ENCODE assay signal across 25 cellular contexts in genomic region chr15:93384886-93385285, GRCh38.
"Had no signal": no experiment of that assay in that cellular context is flagged by ENCODE, and none has a peak within 500 bp of the region (broad histone marks: within the 10 kb centered on the region; RNA-seq: fewer than 3 reads in every experiment).

No MANE protein-coding gene starts in this region.

- H3K4me3 ChIP-seq: coronary artery, dorsolateral prefrontal cortex had no signal

- DNase-seq: activated B cell treated with CpG ODN at 0.5 μM for 24 hours; activated CD4-positive, alpha-beta T cell treated with anti-CD3 and anti-CD28 coated beads for 48 hours; activated CD4-positive, alpha-beta T cell treated with anti-CD3 and anti-CD28 coated beads, Interleukin-2, amount 50 U/mL, for 1 hour; activated CD4-positive, alpha-beta T cell treated with anti-CD3 and anti-CD28 coated beads, Interleukin-2, amount 50 U/mL, for 48 hours; activated CD8-positive, alpha-beta memory T cell treated with anti-CD3 and anti-CD28 coated beads for 24 hours; activated CD8-positive, alpha-beta T cell treated with anti-CD3 and anti-CD28 coated beads for 36 hours; activated effector memory CD4-positive, alpha-beta T cell treated with Interleukin-2 at 50 U/mL for 16 hours; activated gamma-delta T cell treated with Interleukin-2 at 50 U/mL for 16 hours; activated naive CD4-positive, alpha-beta T cell treated with anti-CD3 and anti-CD28 coated beads, Interleukin-2, amount 50 U/mL, for 16 hours; activated naive CD4-positive, alpha-beta T cell treated with Interleukin-2 at 50 U/mL for 16 hours; activated T-cell treated with anti-CD3 and anti-CD28 coated beads, Interleukin-2, amount 50 U/mL, for 4 hours; amniotic stem cell; brain microvascular endothelial cell; effector memory CD4-positive, alpha-beta T cell; endodermal cell; foreskin fibroblast; T-helper 1 cell; T-helper 17 cell; T1000; WERI-Rb-1 had no signal

- H3K27ac ChIP-seq: brain microvascular endothelial cell, coronary artery, dorsolateral prefrontal cortex, WERI-Rb-1 had no signal

- ATAC-seq: activated CD4-positive, CD25-positive, alpha-beta regulatory T cell treated with anti-CD3 and anti-CD28 coated beads, Interleukin-2, amount 50 U/mL, for 24 hours; activated CD8-positive, alpha-beta T cell treated with anti-CD3 and anti-CD28 coated beads for 36 hours; activated T-cell treated with anti-CD3 and anti-CD28 coated beads, Interleukin-2, amount 50 U/mL, for 4 hours; activated T-helper 17 cell treated with anti-CD3 and anti-CD28 coated beads, Interleukin-2, amount 50 U/mL, for 72 hours; esophagus mucosa; T-helper 17 cell had no signal

- H3K27me3 ChIP-seq: brain microvascular endothelial cell had no signal

- H3K36me3 ChIP-seq: brain microvascular endothelial cell, WERI-Rb-1 had no signal
